20 cellular contexts compared by ENCODE assay signal in genomic region chr10:107771066-107771465, GRCh38.
DNase-seq lines count a peak whose midpoint lies in the region; ATAC-seq, FAIRE-seq and TF ChIP-seq lines count a peak whose summit lies in the region.
"Had no signal": no experiment of that assay in that cellular context is flagged by ENCODE, and none has a peak within 500 bp of the region (broad histone marks: within the 10 kb centered on the region; RNA-seq: fewer than 3 reads in every experiment).

No MANE protein-coding gene starts in this region.

- TF ChIP-seq POLR2A in H1 (IDR thresholded peaks at IDR 0.05; ENCODE audit: control extremely low read depth in 1 of 2, low read depth in 2 of 2, low read length in 2 of 2): no peak
- TF ChIP-seq POLR2A in prostate gland (IDR thresholded peaks at IDR 0.05): no peak

- H3K14ac ChIP-seq in H1 (ENCODE audit: insufficient read length) (no peak overlapping the region), neuronal stem cell (ENCODE audit: low read length) (peak overlapping the region; percentile 25)

- H3K79me1 ChIP-seq in H1 (ENCODE audit: low read depth, low read length): no peaks in the 10 kb centered on the region
- no peaks in the 10 kb centered on the region for H3K79me1 ChIP-seq in neuronal stem cell (ENCODE audit: low read depth, low read length)

- H2BK12ac ChIP-seq in H1 (ENCODE audit: low read depth, low read length) (no peak overlapping the region), neuronal stem cell (ENCODE audit: low read length) (no peak overlapping the region)

- TF ChIP-seq EP300 in H1 (IDR thresholded peaks at IDR 0.05; ENCODE audit: borderline replicate concordance in 1 of 2, low read depth in 2 of 2, low read length in 2 of 2): no peak

- no peak overlapping the region for H4K5ac ChIP-seq in H1 (ENCODE audit: insufficient read length, low read depth, low read length)

- H2BK15ac ChIP-seq in H1 (ENCODE audit: low read length) (no peak overlapping the region), neuronal stem cell (ENCODE audit: low read length) (no peak overlapping the region)

- H3K56ac ChIP-seq in H1 (replicated peaks; ENCODE audit: insufficient read length, low read depth, low read length): no peak overlapping the region

- H4K20me1 ChIP-seq in H1 (replicated peaks in 1 of 2; ENCODE audit: control insufficient read depth in 1 of 2, insufficient read depth in 2 of 2, low read length in 2 of 2): no peaks in the 10 kb centered on the region
- H4K20me1 ChIP-seq: BLaER1 treated with 17β-estradiol and CSF1 and Interleukin-3, amounts not matched to agents 10 nM and 100 nM had no signal

- FAIRE-seq in H1 (lab: Jason Lieb, UNC): no peak
- FAIRE-seq: A549, D721Med, G401.6, GM12891 had no signal

- H4K8ac ChIP-seq in H1 (ENCODE audit: extremely low read depth, insufficient read depth, low read length): no peak overlapping the region
- H4K8ac ChIP-seq in neuronal stem cell (ENCODE audit: low read depth, low read length): no peak overlapping the region

- peak; percentile 13 to 51 for ATAC-seq in right cardiac atrium
- no peak for ATAC-seq in Right ventricle myocardium inferior
- ATAC-seq: A549; CD8-positive, alpha-beta T cell had no signal

- H3K9me3 ChIP-seq in right cardiac atrium (ENCODE audit: control insufficient read depth, low read length) (no peaks in the 10 kb centered on the region), H1 (ENCODE audit: insufficient read depth in 2 of 2, low read depth in 1 of 2, low read length in 1 of 2) (peaks cover 0 to 2% of the 10 kb centered on the region in 2 experiments; a peak in 1 of 4 replicates), neuronal stem cell (replicated peaks in 1 of 2; ENCODE audit: control insufficient read depth in 2 of 2, insufficient read depth in 1 of 2, low read depth in 1 of 2, low read length in 2 of 2) (no peaks in the 10 kb centered on the region), prostate gland (no peaks in the 10 kb centered on the region)
- H3K9me3 ChIP-seq: Caco-2 had no signal

- H3K23ac ChIP-seq in H1 (ENCODE audit: insufficient read length) (no peak overlapping the region), neuronal stem cell (ENCODE audit: low read depth, low read length, poor library complexity) (no peak overlapping the region)

- no peaks in the 10 kb centered on the region for H3K79me2 ChIP-seq in H1 (ENCODE audit: control insufficient read depth in 1 of 2, insufficient read depth in 2 of 2, low read length in 2 of 2)

- DNase-seq in right cardiac atrium (peak in 1 of 3 donors; percentile 22), Right ventricle myocardium inferior (ENCODE audit: missing footprints) (no peak), H1 (ENCODE audit: low read depth in 1 of 2, low spot score in 2 of 2) (no peak), neuronal stem cell (ENCODE audit: low spot score) (no peak), prostate gland (ENCODE audit: low spot score) (no peak), posterior cingulate gyrus (no peak)
- DNase-seq: AML-193; Caco-2; Calu3; CD4-positive, alpha-beta T cell; CD8-positive, alpha-beta T cell; DMS79 treated with DMSO at 0.1 percent for 48 hours; GF-D8 had no signal

- H3K4me1 ChIP-seq in right cardiac atrium (ENCODE audit: control insufficient read depth, insufficient read depth, low read length) (peaks cover 2% of the 10 kb centered on the region), H1 (replicated peaks in 1 of 4; ENCODE audit: control insufficient read depth in 3 of 4, insufficient read depth in 4 of 4, low read length in 3 of 4) (no peaks in the 10 kb centered on the region), neuronal stem cell (ENCODE audit: control insufficient read depth in 2 of 2, insufficient read depth in 1 of 2, low read depth in 1 of 2, low read length in 2 of 2) (no peaks in the 10 kb centered on the region), prostate gland (replicated peaks) (no peaks in the 10 kb centered on the region)
- H3K4me1 ChIP-seq: A549; BLaER1 treated with 17β-estradiol and CSF1 and Interleukin-3, amounts not matched to agents 10 nM and 100 nM; Caco-2 had no signal

- H2BK120ac ChIP-seq in H1 (replicated peaks; ENCODE audit: low read depth, low read length): no peak overlapping the region
- no peak overlapping the region for H2BK120ac ChIP-seq in neuronal stem cell (ENCODE audit: low read depth, low read length)

- intact Hi-C loops in right cardiac atrium (cut with DNase I): no loop called here
- intact Hi-C loops in Right ventricle myocardium inferior (cut with DNase I): no loop called here
- intact Hi-C loops in prostate gland (cut with DNase I): no loop called here
- intact Hi-C loops in posterior cingulate gyrus (cut with DNase I): no loop called here

- H2AK5ac ChIP-seq in H1 (ENCODE audit: low read depth, low read length) (0 out of 2 replicates have a peak overlapping the region, but pooled peaks have one; percentile 39), neuronal stem cell (ENCODE audit: low read depth, low read length) (no peak overlapping the region)

- no peak overlapping the region for H4K91ac ChIP-seq in H1 (replicated peaks; ENCODE audit: insufficient read length, low read length)
- no peak overlapping the region for H4K91ac ChIP-seq in neuronal stem cell (ENCODE audit: low read depth, low read length, poor library complexity)

- H2BK5ac ChIP-seq in H1 (ENCODE audit: low read depth, low read length): no peak overlapping the region
- H2BK5ac ChIP-seq in neuronal stem cell (ENCODE audit: low read length): no peak overlapping the region

- CTCF ChIA-PET in H1 (lab: Charles Lee; ENCODE audit: partially characterized antibody): interaction anchor here (1.0 to 1.1 kb wide), 2 partner anchors 269 to 361 kb away, joined by 3 read pairs; no protein-coding TSS in a partner anchor

- no peak overlapping the region for H3K4me2 ChIP-seq in H1 (ENCODE audit: insufficient read depth in 1 of 2, low read depth in 2 of 2, low read length in 2 of 2)
- H3K4me2 ChIP-seq in neuronal stem cell (ENCODE audit: insufficient read depth, low read length, poor library complexity, severe bottlenecking): no peak overlapping the region
- H3K4me2 ChIP-seq: A549; BLaER1 treated with 17β-estradiol and CSF1 and Interleukin-3, amounts not matched to agents 10 nM and 100 nM had no signal

- H3K23me2 ChIP-seq in H1 (ENCODE audit: low read depth, low read length): no peaks in the 10 kb centered on the region

- 78% methylated on average over 1 of the region's 1 CpG for WGBS in right cardiac atrium
- WGBS in H1 (ENCODE audit: extremely low coverage in 1 of 2, insufficient coverage in 1 of 2, insufficient read length in 1 of 2, insufficient replicate concordance in 2 of 2, low coverage in 1 of 2, low lambda C conversion rate in 2 of 2, missing lambda C conversion rate in 1 of 2), 2 experiments: 100% methylated on average over 1 of the region's 1 CpG; no CpG with 5 or more reads in 1 of the 2 experiments
- WGBS in neuronal stem cell (ENCODE audit: extremely low coverage in 2 of 2, insufficient read length in 2 of 2, insufficient replicate concordance in 1 of 2), 2 donors: no CpG with 5 or more reads among the region's 1 CpG
- 100% methylated on average over 1 of the region's 1 CpG for WGBS in prostate gland

- no peaks in the 10 kb centered on the region for H3K36me3 ChIP-seq in H1 (ENCODE audit: control insufficient read depth in 2 of 4, insufficient read depth in 4 of 4, low read length in 3 of 4)
- H3K36me3 ChIP-seq in neuronal stem cell (replicated peaks in 1 of 2; ENCODE audit: control insufficient read depth in 2 of 2, insufficient read depth in 2 of 2, low read length in 2 of 2): no peaks in the 10 kb centered on the region
- H3K36me3 ChIP-seq in prostate gland: no peaks in the 10 kb centered on the region
- H3K36me3 ChIP-seq: BLaER1 treated with 17β-estradiol and CSF1 and Interleukin-3, amounts not matched to agents 10 nM and 100 nM had no signal

- H3K4me3 ChIP-seq in right cardiac atrium (ENCODE audit: low read length) (no peak overlapping the region), H1 (ENCODE audit: extremely low read depth in 1 of 4, insufficient read depth in 2 of 4, low read depth in 3 of 4, low read length in 4 of 4) (no peak overlapping the region), neuronal stem cell (ENCODE audit: low read length in 2 of 2) (no peak overlapping the region), prostate gland (no peak overlapping the region)
- H3K4me3 ChIP-seq: A549; BLaER1 treated with 17β-estradiol and CSF1 and Interleukin-3, amounts not matched to agents 10 nM and 100 nM had no signal

- H3K27ac ChIP-seq in right cardiac atrium (ENCODE audit: low read length) (no peak overlapping the region), H1 (ENCODE audit: low read depth, low read length) (no peak overlapping the region), neuronal stem cell (replicated peaks; ENCODE audit: low read length) (no peak overlapping the region), prostate gland (no peak overlapping the region)
- H3K27ac ChIP-seq: 22Rv1; A549; BLaER1 treated with 17β-estradiol and CSF1 and Interleukin-3, amounts not matched to agents 10 nM and 100 nM; C4-2B had no signal

- H3K18ac ChIP-seq in H1 (ENCODE audit: extremely low read depth, low read length) (no peak overlapping the region), neuronal stem cell (ENCODE audit: low read length) (no peak overlapping the region)

- H3K4ac ChIP-seq in H1 (replicated peaks; ENCODE audit: insufficient read length, low read depth, low read length): no peak overlapping the region
- H3K4ac ChIP-seq in neuronal stem cell (ENCODE audit: low read length): no peak overlapping the region

- POLR2A ChIA-PET in H1 (lab: Charles Lee; ENCODE audit: partially characterized antibody): no interaction called here

- TF ChIP-seq RAD21 in H1 (IDR thresholded peaks at IDR 0.05 in 1 of 2, conservative IDR thresholded peaks at IDR 0.05 in 1 of 2; ENCODE audit: low read depth in 2 of 2, low read length in 2 of 2): no peak

- H2BK20ac ChIP-seq in H1 (ENCODE audit: low read length): no peak overlapping the region

- no peak overlapping the region for H3K9ac ChIP-seq in H1 (replicated peaks in 1 of 4; ENCODE audit: extremely low read depth in 1 of 4, low read depth in 3 of 4, low read length in 3 of 4)
- H3K9ac ChIP-seq in neuronal stem cell (ENCODE audit: low read depth, low read length, poor library complexity): no peak overlapping the region
- H3K9ac ChIP-seq: BLaER1 treated with 17β-estradiol and CSF1 and Interleukin-3, amounts not matched to agents 10 nM and 100 nM had no signal

- H3K27me3 ChIP-seq in right cardiac atrium (ENCODE audit: control insufficient read depth, insufficient read depth) (no peaks in the 10 kb centered on the region), H1 (replicated peaks in 1 of 4; ENCODE audit: control insufficient read depth in 3 of 4, extremely low read depth in 1 of 4, insufficient read depth in 3 of 4, low read length in 3 of 4) (no peaks in the 10 kb centered on the region), neuronal stem cell (ENCODE audit: control insufficient read depth in 3 of 3, insufficient read depth in 3 of 3, low read depth in 1 of 3, low read length in 3 of 3) (no peaks in the 10 kb centered on the region), prostate gland (replicated peaks; ENCODE audit: insufficient read depth) (no peaks in the 10 kb centered on the region)
- H3K27me3 ChIP-seq: BLaER1 treated with 17β-estradiol and CSF1 and Interleukin-3, amounts not matched to agents 10 nM and 100 nM had no signal

- no peak for TF ChIP-seq CTCF in H1 (IDR thresholded peaks at IDR 0.05; ENCODE audit: control extremely low read depth in 1 of 3, insufficient read depth in 1 of 3, low read depth in 1 of 3, low read length in 3 of 3)
- TF ChIP-seq CTCF in prostate gland (IDR thresholded peaks at IDR 0.05): no peak

- no peak overlapping the region for H2AFZ ChIP-seq in H1 (ENCODE audit: low read length)
- H2AFZ ChIP-seq in neuronal stem cell (ENCODE audit: low read length): no peak overlapping the region
